Comparison of ENCODE assay signal across 8 cellular contexts in the genomic region with DNA sequence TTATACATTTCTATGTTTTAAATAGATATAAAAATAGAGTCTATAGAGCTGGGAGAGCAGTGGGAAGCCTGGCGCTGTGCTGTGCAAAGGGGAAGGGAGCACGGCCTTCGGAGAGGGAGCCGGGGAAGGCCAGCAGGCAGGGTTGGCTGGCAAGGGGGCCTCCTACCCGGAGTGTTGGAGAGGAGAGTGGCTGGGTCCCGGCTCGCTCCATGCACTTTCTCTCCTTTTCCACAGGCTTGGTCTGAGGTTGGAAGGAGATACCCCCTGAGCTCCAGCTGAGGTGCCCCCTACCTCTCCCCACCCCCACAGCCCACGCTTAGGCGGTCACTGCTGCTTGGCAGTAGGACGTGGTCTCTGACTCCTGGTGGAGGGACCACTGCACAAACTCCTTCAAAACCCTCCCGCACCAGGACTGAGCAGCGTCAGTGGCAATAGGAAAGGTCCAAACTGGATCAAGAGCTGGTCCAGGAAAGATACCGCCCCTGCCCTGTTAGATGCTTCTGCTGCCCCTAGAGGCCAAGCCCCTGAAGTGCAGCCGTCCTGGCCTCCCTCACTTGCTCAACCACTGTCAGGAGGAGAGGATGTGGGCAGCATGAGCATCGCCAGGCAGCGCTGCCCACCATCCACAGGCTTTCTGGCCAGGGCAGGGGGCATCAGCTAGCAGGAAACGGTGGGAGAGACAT. TPM values are rescaled to one million over a fixed set of nuclear protein-coding genes. Genes with fewer than 3 reads are reported as not detected.
DNase-seq lines count a peak whose midpoint lies in the region; ATAC-seq and TF ChIP-seq lines count a peak whose summit lies in the region.

No MANE protein-coding gene starts in this region.

- H3K4me3 ChIP-seq in HL-60 (replicated peaks; ENCODE audit: insufficient read depth, low read length) (no peak overlapping the region), SJSA1 (no peak overlapping the region), prostate gland (no peak overlapping the region)

- peaks cover 3% of the 10 kb centered on the region for H3K9me3 Mint-ChIP-seq in glutamatergic neuron (ENCODE audit: unreplicated experiment)

- no peaks in the 10 kb centered on the region for H3K4me1 Mint-ChIP-seq in glutamatergic neuron (ENCODE audit: low read depth, unreplicated experiment)

- H3K36me3 ChIP-seq in SJSA1 (no peaks in the 10 kb centered on the region), prostate gland (no peaks in the 10 kb centered on the region)

- no peaks in the 10 kb centered on the region for H3K9me3 ChIP-seq in SJSA1 (replicated peaks)
- no peaks in the 10 kb centered on the region for H3K9me3 ChIP-seq in prostate gland

- H3K36me3 Mint-ChIP-seq in glutamatergic neuron (ENCODE audit: unreplicated experiment), result no peaks in the 10 kb centered on the region

- H3K27ac Mint-ChIP-seq in glutamatergic neuron (ENCODE audit: unreplicated experiment), result no peak overlapping the region

- H3K27me3 ChIP-seq in HL-60 (ENCODE audit: insufficient read depth, poor library complexity, severe bottlenecking) (no peaks in the 10 kb centered on the region), SJSA1 (replicated peaks) (no peaks in the 10 kb centered on the region), prostate gland (replicated peaks; ENCODE audit: insufficient read depth) (no peaks in the 10 kb centered on the region)

- WGBS in prostate gland, result 71% methylated on average over 17 of the region's 17 CpGs

- no peak overlapping the region for H3K27ac ChIP-seq in HL-60 (replicated peaks)
- H3K27ac ChIP-seq in SJSA1, result no peak overlapping the region
- no peak overlapping the region for H3K27ac ChIP-seq in prostate gland

- intact Hi-C loops in Right ventricle myocardium inferior (cut with DNase I), result loop anchor here (5.0 kb wide), 1 partner anchor 121 kb away; no protein-coding TSS in a partner anchor
- intact Hi-C loops in cardiac septum (cut with DNase I), result loop anchor here (5.0 to 10.0 kb wide), 2 partner anchors 48 to 126 kb away; no protein-coding TSS in a partner anchor
- intact Hi-C loops in prostate gland (cut with DNase I), result loop anchor here (10.0 kb wide), 1 partner anchor 118 kb away; no protein-coding TSS in a partner anchor

- no peak for DNase-seq in Right ventricle myocardium inferior (ENCODE audit: missing footprints)
- no peak for DNase-seq in cardiac septum (ENCODE audit: low spot score)
- peak; percentile 21 to 53 for DNase-seq in HL-60 (ENCODE audit: low read depth in 1 of 2, low spot score in 1 of 2)
- peak; percentile 68 to 80 for DNase-seq in SJSA1 (ENCODE audit: low read depth in 1 of 2, low spot score in 2 of 2)
- peak in 3 of 4 experiments; percentile 11 to 32 (median 24) for DNase-seq in activated naive CD4-positive, alpha-beta T cell (lab: John Stamatoyannopoulos, UW)
- DNase-seq in glutamatergic neuron, result peak; percentile 89
- peak; percentile 40 for DNase-seq in prostate gland (ENCODE audit: low spot score)

- no peak for TF ChIP-seq POLR2A in prostate gland (IDR thresholded peaks at IDR 0.05)

- ATAC-seq in Right ventricle myocardium inferior (peak; percentile 66), GM19467 (IDR thresholded peaks at IDR 0.05; ENCODE audit: unreplicated experiment) (no peak)

- TF ChIP-seq CTCF in HL-60 (IDR thresholded peaks at IDR 0.05; ENCODE audit: insufficient read depth, low read length) (peak; percentile 85), glutamatergic neuron (IDR thresholded peaks at IDR 0.05; ENCODE audit: partially characterized antibody, unreplicated experiment) (peak; percentile 89), prostate gland (IDR thresholded peaks at IDR 0.05) (peak; percentile 52 to 66 (median 59))

- no peaks in the 10 kb centered on the region for H3K27me3 Mint-ChIP-seq in glutamatergic neuron (ENCODE audit: unreplicated experiment)

- no peak overlapping the region for H3K4me3 Mint-ChIP-seq in glutamatergic neuron (ENCODE audit: unreplicated experiment)

- H3K4me1 ChIP-seq in SJSA1 (replicated peaks) (no peaks in the 10 kb centered on the region), prostate gland (replicated peaks) (no peaks in the 10 kb centered on the region)

RNA-seq across cellular contexts. Expression of gene SYT13, which starts 52.9 kb away (rescaled TPM):
- total RNA-seq in Right ventricle myocardium inferior (7.0 TPM), cardiac septum (1.3 TPM), glutamatergic neuron (ENCODE audit: unreplicated experiment) (7.5 TPM), prostate gland (1 to 10 TPM in 1 of 2 donors, under 1 TPM in 1; 0.80 to 4.8 TPM)
- not detected in 2 replicates for total RNA-seq in SJSA1 (2014; rRNA removed; shearing (Covaris generic))

Comparison
In these comparisons a context has a peak if more than half of its experiments do, and no peak if none do; other contexts are left out.
1. DNase-seq: peak in HL-60 (2 of 2), SJSA1 (2 of 2), activated naive CD4-positive, alpha-beta T cell (3 of 4), glutamatergic neuron (single experiment) and prostate gland (single experiment); none in Right ventricle myocardium inferior (single experiment) and cardiac septum (single experiment).
2. Peak in every context shown above with its lines, with median percentiles within 50 percentile points of each other: CTCF ChIP-seq.